Comparison of ENCODE assay signal across 1 cellular context in the genomic region with DNA sequence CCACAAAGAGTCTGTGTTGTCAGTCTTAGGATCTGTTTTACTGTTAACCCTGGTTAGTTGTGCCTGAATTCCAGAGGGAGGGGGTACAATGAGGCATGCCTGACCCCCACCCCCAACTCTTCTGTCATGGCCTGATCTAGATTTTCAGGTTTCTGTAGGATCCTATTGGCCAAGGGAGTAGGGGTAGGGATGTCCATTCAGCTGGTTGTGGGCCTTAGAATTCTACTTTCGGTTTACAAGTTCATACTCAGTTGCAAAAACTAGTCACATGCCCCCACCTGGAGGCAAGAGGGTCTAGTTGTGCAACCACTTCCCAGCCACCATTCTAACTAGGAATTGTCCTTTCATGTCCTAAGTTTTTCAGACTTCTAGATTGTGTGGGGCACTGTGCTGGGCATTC.
TF ChIP-seq lines count a peak whose summit lies in the region.

No MANE protein-coding gene starts in this region.

TF ChIP-seq in HepG2, 621 proteins besides CTCF, POLR2A, EP300 and RAD21:
- TF ChIP-seq CEBPB (IDR thresholded peaks at IDR 0.05; ENCODE audit: borderline replicate concordance, low read depth, low read length), result peak; percentile 81
- TF ChIP-seq, protein P1, sequence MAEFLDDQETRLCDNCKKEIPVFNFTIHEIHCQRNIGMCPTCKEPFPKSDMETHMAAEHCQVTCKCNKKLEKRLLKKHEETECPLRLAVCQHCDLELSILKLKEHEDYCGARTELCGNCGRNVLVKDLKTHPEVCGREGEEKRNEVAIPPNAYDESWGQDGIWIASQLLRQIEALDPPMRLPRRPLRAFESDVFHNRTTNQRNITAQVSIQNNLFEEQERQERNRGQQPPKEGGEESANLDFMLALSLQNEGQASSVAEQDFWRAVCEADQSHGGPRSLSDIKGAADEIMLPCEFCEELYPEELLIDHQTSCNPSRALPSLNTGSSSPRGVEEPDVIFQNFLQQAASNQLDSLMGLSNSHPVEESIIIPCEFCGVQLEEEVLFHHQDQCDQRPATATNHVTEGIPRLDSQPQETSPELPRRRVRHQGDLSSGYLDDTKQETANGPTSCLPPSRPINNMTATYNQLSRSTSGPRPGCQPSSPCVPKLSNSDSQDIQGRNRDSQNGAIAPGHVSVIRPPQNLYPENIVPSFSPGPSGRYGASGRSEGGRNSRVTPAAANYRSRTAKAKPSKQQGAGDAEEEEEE (CRISPR knock-in tag; IDR thresholded peaks at IDR 0.05; ENCODE audit: borderline replicate concordance), result no peak
- peak; percentile 75 for TF ChIP-seq CEBPG (CRISPR knock-in tag; IDR thresholded peaks at IDR 0.05)
- peak; percentile 33; the same call in 1 of the 2 replicates for TF ChIP-seq USF2 (IDR thresholded peaks at IDR 0.05; ENCODE audit: low read depth, low read length)
- TF ChIP-seq USF2 (CRISPR knock-in tag; IDR thresholded peaks at IDR 0.05; ENCODE audit: borderline replicate concordance), result peak; percentile 23; the same call in 1 of the 2 replicates
- TF ChIP-seq, protein P2, sequence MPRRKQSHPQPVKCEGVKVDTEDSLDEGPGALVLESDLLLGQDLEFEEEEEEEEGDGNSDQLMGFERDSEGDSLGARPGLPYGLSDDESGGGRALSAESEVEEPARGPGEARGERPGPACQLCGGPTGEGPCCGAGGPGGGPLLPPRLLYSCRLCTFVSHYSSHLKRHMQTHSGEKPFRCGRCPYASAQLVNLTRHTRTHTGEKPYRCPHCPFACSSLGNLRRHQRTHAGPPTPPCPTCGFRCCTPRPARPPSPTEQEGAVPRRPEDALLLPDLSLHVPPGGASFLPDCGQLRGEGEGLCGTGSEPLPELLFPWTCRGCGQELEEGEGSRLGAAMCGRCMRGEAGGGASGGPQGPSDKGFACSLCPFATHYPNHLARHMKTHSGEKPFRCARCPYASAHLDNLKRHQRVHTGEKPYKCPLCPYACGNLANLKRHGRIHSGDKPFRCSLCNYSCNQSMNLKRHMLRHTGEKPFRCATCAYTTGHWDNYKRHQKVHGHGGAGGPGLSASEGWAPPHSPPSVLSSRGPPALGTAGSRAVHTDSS (CRISPR knock-in tag; conservative IDR thresholded peaks at IDR 0.05), result no peak
- TF ChIP-seq, protein P3, sequence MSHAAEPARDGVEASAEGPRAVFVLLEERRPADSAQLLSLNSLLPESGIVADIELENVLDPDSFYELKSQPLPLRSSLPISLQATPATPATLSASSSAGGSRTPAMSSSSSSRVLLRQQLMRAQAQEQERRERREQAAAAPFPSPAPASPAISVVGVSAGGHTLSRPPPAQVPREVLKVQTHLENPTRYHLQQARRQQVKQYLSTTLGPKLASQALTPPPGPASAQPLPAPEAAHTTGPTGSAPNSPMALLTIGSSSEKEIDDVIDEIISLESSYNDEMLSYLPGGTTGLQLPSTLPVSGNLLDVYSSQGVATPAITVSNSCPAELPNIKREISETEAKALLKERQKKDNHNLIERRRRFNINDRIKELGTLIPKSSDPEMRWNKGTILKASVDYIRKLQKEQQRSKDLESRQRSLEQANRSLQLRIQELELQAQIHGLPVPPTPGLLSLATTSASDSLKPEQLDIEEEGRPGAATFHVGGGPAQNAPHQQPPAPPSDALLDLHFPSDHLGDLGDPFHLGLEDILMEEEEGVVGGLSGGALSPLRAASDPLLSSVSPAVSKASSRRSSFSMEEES (CRISPR knock-in tag; IDR thresholded peaks at IDR 0.05), result peak; percentile 34; the same call in 1 of the 2 replicates
- TF ChIP-seq, protein P4, sequence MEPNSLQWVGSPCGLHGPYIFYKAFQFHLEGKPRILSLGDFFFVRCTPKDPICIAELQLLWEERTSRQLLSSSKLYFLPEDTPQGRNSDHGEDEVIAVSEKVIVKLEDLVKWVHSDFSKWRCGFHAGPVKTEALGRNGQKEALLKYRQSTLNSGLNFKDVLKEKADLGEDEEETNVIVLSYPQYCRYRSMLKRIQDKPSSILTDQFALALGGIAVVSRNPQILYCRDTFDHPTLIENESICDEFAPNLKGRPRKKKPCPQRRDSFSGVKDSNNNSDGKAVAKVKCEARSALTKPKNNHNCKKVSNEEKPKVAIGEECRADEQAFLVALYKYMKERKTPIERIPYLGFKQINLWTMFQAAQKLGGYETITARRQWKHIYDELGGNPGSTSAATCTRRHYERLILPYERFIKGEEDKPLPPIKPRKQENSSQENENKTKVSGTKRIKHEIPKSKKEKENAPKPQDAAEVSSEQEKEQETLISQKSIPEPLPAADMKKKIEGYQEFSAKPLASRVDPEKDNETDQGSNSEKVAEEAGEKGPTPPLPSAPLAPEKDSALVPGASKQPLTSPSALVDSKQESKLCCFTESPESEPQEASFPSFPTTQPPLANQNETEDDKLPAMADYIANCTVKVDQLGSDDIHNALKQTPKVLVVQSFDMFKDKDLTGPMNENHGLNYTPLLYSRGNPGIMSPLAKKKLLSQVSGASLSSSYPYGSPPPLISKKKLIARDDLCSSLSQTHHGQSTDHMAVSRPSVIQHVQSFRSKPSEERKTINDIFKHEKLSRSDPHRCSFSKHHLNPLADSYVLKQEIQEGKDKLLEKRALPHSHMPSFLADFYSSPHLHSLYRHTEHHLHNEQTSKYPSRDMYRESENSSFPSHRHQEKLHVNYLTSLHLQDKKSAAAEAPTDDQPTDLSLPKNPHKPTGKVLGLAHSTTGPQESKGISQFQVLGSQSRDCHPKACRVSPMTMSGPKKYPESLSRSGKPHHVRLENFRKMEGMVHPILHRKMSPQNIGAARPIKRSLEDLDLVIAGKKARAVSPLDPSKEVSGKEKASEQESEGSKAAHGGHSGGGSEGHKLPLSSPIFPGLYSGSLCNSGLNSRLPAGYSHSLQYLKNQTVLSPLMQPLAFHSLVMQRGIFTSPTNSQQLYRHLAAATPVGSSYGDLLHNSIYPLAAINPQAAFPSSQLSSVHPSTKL (CRISPR knock-in tag; IDR thresholded peaks at IDR 0.05), result 0 out of 2 replicates have a peak, but pooled peaks have one; percentile 8
- no peak for TF ChIP-seq SAFB2 (CRISPR knock-in tag; IDR thresholded peaks at IDR 0.05; ENCODE audit: borderline replicate concordance, low read depth)
